8 cellular contexts compared by ENCODE assay signal in genomic region chr2:111905990-111906735, GRCh38. TPM values are rescaled to one million over a fixed set of nuclear protein-coding genes. Genes with fewer than 3 reads are reported as not detected.
A peak's percentile ranks its signal among the peaks of the same experiment; 100 is the strongest.
DNase-seq lines count a peak whose midpoint lies in the region; ATAC-seq and TF ChIP-seq lines count a peak whose summit lies in the region.

No MANE protein-coding gene starts in this region.

- H3K27me3 ChIP-seq in left lung (no peaks in the 10 kb centered on the region), uterus (no peaks in the 10 kb centered on the region)

- H3K4me1 ChIP-seq in left lung (peaks cover 23 to 73% of the 10 kb centered on the region in 2 donors), uterus (no peaks in the 10 kb centered on the region)

- intact Hi-C loops in left lung (cut with DNase I) (no loop called here), uterus (cut with DNase I; ENCODE audit: low total_unique reads) (no loop called here)

- ATAC-seq in GM21786 (IDR thresholded peaks at IDR 0.05; ENCODE audit: unreplicated experiment): peak; percentile 56
- peak; percentile 48 for ATAC-seq in left lung

- TF ChIP-seq CTCF in 22Rv1 (IDR thresholded peaks at IDR 0.05) (no peak), VCaP (conservative IDR thresholded peaks at IDR 0.05) (no peak), left lung (IDR thresholded peaks at IDR 0.05) (no peak), uterus (IDR thresholded peaks at IDR 0.05) (no peak)

- H3K4me3 ChIP-seq in left lung (no peak overlapping the region), uterus (no peak overlapping the region)

- TF ChIP-seq POLR2A in uterus (IDR thresholded peaks at IDR 0.05): no peak

- DNase-seq in left lung: no peak
- DNase-seq in uterus: peak in 1 of 2 donors; percentile 25
- no peak for DNase-seq in NCI-H524 (lab: John Stamatoyannopoulos, UW)
- no peak for DNase-seq in SW480 (ENCODE audit: low spot score)
- DNase-seq in NCI-H2107 treated with DMSO at 0.1 percent for 48 hours (lab: John Stamatoyannopoulos, UW; ENCODE audit: unreplicated experiment): no peak

- H3K36me3 ChIP-seq in left lung: peaks cover 0 to 6% of the 10 kb centered on the region in 2 donors
- no peaks in the 10 kb centered on the region for H3K36me3 ChIP-seq in uterus

- H3K9me3 ChIP-seq in left lung: no peaks in the 10 kb centered on the region
- no peaks in the 10 kb centered on the region for H3K9me3 ChIP-seq in uterus

- H3K27ac ChIP-seq in 22Rv1 (peak overlapping the region; percentile 66), VCaP (peak overlapping the region; percentile 87), left lung (peak overlapping the region; percentile 49 to 62), uterus (peak overlapping the region; percentile 61 to 64)

RNA-seq across cellular contexts. Expression of gene MERTK, which starts 7.8 kb away (rescaled TPM):
- total RNA-seq in left lung: 10 to 100 TPM; 21.5 to 42.8 TPM
- total RNA-seq in uterus: 10 to 100 TPM; 10.6 to 36.6 (median 24.6) TPM

RNA-seq across cellular contexts. Expression of gene ANAPC1, which starts 22.2 kb away (rescaled TPM):
- 10 to 100 TPM; 22.3 to 35.0 TPM for total RNA-seq in left lung
- total RNA-seq in uterus: 10 to 100 TPM in 3 of 4 donors, 1 to 10 TPM in 1; 6.8 to 70.4 (median 30.5) TPM
